In genomic region chr3:56459719-56460118, GRCh38 we compare ENCODE assay signal across 21 cellular contexts. TPM values are rescaled to one million over a fixed set of nuclear protein-coding genes. Genes with fewer than 3 reads are reported as not detected.
DNase-seq lines count a peak whose midpoint lies in the region; ATAC-seq lines count a peak whose summit lies in the region.
"Had no signal": no experiment of that assay in that cellular context is flagged by ENCODE, and none has a peak within 500 bp of the region (broad histone marks: within the 10 kb centered on the region; RNA-seq: fewer than 3 reads in every experiment).

No MANE protein-coding gene starts in this region.

- H3K27ac ChIP-seq in SJCRH30, result peak overlapping the region; percentile 69
- no peak overlapping the region for H3K27ac ChIP-seq in mesendoderm (ENCODE audit: low read depth, low read length)
- H3K27ac ChIP-seq: A549; BLaER1 treated with 17β-estradiol and CSF1 and Interleukin-3, amounts not matched to agents 10 nM and 100 nM had no signal

- in situ Hi-C loops in KBM-7 (cut with MboI; ENCODE audit: low pct_unique_long_range_greater_than_20kb, low sequenced_read_pairs), result no loop called here

- no peak overlapping the region for H2BK120ac ChIP-seq in mesendoderm (ENCODE audit: low read depth, low read length)

- no peak overlapping the region for H3K18ac ChIP-seq in mesendoderm (ENCODE audit: low read length)

- H3K9me3 Mint-ChIP-seq in activated naive CD4-positive, alpha-beta T cell treated with anti-CD3 and anti-CD28 coated beads, Interleukin-2, amount 50 U/mL, for 72 hours, result no peaks in the 10 kb centered on the region
- H3K9me3 Mint-ChIP-seq: CD4-positive, alpha-beta T cell; GM23338; H9 had no signal

- DNase-seq in SJCRH30 (peak in 1 of 2 experiments; percentile 9), astrocyte of the hippocampus (ENCODE audit: low read depth, low spot score) (peak; percentile 62), mesendoderm (peak; percentile 4), KBM-7 (no peak)
- DNase-seq in activated naive CD4-positive, alpha-beta T cell treated with anti-CD3 and anti-CD28 coated beads, Interleukin-2, amount 50 U/mL, for 72 hours (ENCODE audit: low spot score in 2 of 2), result no peak
- DNase-seq: 8988T; ACHN; AML-193; BE2C; CD4-positive, alpha-beta T cell; CD8-positive, alpha-beta memory T cell; DMS 273 treated with DMSO at 0.1 percent for 48 hours; DMS79 treated with DMSO at 0.1 percent for 48 hours; GF-D8; H9 had no signal

- H3K79me2 ChIP-seq in mesendoderm (ENCODE audit: control insufficient read depth, insufficient read depth, low read length), result peaks cover 3% of the 10 kb centered on the region

- H2BK5ac ChIP-seq in mesendoderm (ENCODE audit: low read length), result no peak overlapping the region

- no peak overlapping the region for H3K4me2 ChIP-seq in mesendoderm (ENCODE audit: low read length)
- H3K4me2 ChIP-seq: A549; BLaER1 treated with 17β-estradiol and CSF1 and Interleukin-3, amounts not matched to agents 10 nM and 100 nM had no signal

- H3K79me1 ChIP-seq in mesendoderm (ENCODE audit: low read length), result peaks cover 7% of the 10 kb centered on the region

- H4K5ac ChIP-seq in mesendoderm (ENCODE audit: low read length), result no peak overlapping the region

- WGBS in mesendoderm (ENCODE audit: extremely low coverage, insufficient coverage, low lambda C conversion rate), result no CpG with 5 or more reads among the region's 3 CpGs

- H2AK5ac ChIP-seq in mesendoderm (ENCODE audit: low read length), result no peak overlapping the region

- H3K27me3 ChIP-seq in SJCRH30 (no peaks in the 10 kb centered on the region), mesendoderm (ENCODE audit: insufficient read depth, low read length, poor library complexity) (no peaks in the 10 kb centered on the region)
- H3K27me3 ChIP-seq: BE2C; BLaER1 treated with 17β-estradiol and CSF1 and Interleukin-3, amounts not matched to agents 10 nM and 100 nM had no signal

- no peak overlapping the region for H3K4ac ChIP-seq in mesendoderm (ENCODE audit: low read depth, low read length)

- H3K4me3 ChIP-seq in SJCRH30 (no peak overlapping the region), mesendoderm (ENCODE audit: low read length) (no peak overlapping the region)
- H3K4me3 ChIP-seq: A549; BLaER1 treated with 17β-estradiol and CSF1 and Interleukin-3, amounts not matched to agents 10 nM and 100 nM; GM23338 had no signal

- H3K23ac ChIP-seq in mesendoderm (ENCODE audit: low read length), result no peak overlapping the region

- H2BK15ac ChIP-seq in mesendoderm (replicated peaks; ENCODE audit: low read depth), result no peak overlapping the region

- H3K9me3 ChIP-seq in SJCRH30 (replicated peaks), result no peaks in the 10 kb centered on the region
- H3K9me3 ChIP-seq: A549; BE2C; BLaER1 treated with 17β-estradiol and CSF1 and Interleukin-3, amounts not matched to agents 10 nM and 100 nM had no signal

- H3K9ac ChIP-seq in mesendoderm (ENCODE audit: low read length), result no peak overlapping the region
- H3K9ac ChIP-seq: BLaER1 treated with 17β-estradiol and CSF1 and Interleukin-3, amounts not matched to agents 10 nM and 100 nM had no signal

- peaks cover 29% of the 10 kb centered on the region for H3K4me1 ChIP-seq in SJCRH30
- H3K4me1 ChIP-seq in mesendoderm (ENCODE audit: control insufficient read depth, low read depth, low read length), result peaks cover 6% of the 10 kb centered on the region
- H3K4me1 ChIP-seq: A549; BE2C; BLaER1 treated with 17β-estradiol and CSF1 and Interleukin-3, amounts not matched to agents 10 nM and 100 nM had no signal

- no peaks in the 10 kb centered on the region for H3K36me3 Mint-ChIP-seq in activated naive CD4-positive, alpha-beta T cell treated with anti-CD3 and anti-CD28 coated beads, Interleukin-2, amount 50 U/mL, for 72 hours
- H3K36me3 Mint-ChIP-seq: CD14-positive monocyte; CD8-positive, alpha-beta memory T cell had no signal

- ATAC-seq in activated naive CD4-positive, alpha-beta T cell treated with anti-CD3 and anti-CD28 coated beads, Interleukin-2, amount 50 U/mL, for 72 hours, result no peak
- no peak for ATAC-seq in HG03460 (IDR thresholded peaks at IDR 0.05; ENCODE audit: unreplicated experiment)
- ATAC-seq: A549, GM23338, HCT116 had no signal

- H3K56ac ChIP-seq in mesendoderm (ENCODE audit: low read length), result no peak overlapping the region

- H3K27ac Mint-ChIP-seq in activated naive CD4-positive, alpha-beta T cell treated with anti-CD3 and anti-CD28 coated beads, Interleukin-2, amount 50 U/mL, for 72 hours, result no peak overlapping the region
- H3K27ac Mint-ChIP-seq: CD14-positive monocyte; CD4-positive, alpha-beta T cell; CD8-positive, alpha-beta memory T cell; GM23338; H9 had no signal

- H3K36me3 ChIP-seq in SJCRH30 (no peaks in the 10 kb centered on the region), mesendoderm (ENCODE audit: control insufficient read depth, insufficient read depth, low read length) (no peaks in the 10 kb centered on the region)
- H3K36me3 ChIP-seq: BE2C; BLaER1 treated with 17β-estradiol and CSF1 and Interleukin-3, amounts not matched to agents 10 nM and 100 nM had no signal

- H4K8ac ChIP-seq in mesendoderm (ENCODE audit: low read depth, low read length), result no peak overlapping the region

RNA-seq across cellular contexts. Expression of gene ERC2, which starts 8.5 kb away (rescaled TPM):
- total RNA-seq in SJCRH30 (2014; rRNA removed; shearing (Covaris generic)), result 6.3 and 9.3 TPM in 2 replicates
- 8.7 TPM for polyA plus RNA-seq in mesendoderm (2013, experiment 1 of 2)
- 8.2 TPM for polyA plus RNA-seq in mesendoderm (2013, experiment 2 of 2)
- under 1 TPM in 1 of 2 donors, not detected in 1; 0.58 TPM for total RNA-seq in activated naive CD4-positive, alpha-beta T cell treated with anti-CD3 and anti-CD28 coated beads, Interleukin-2, amount 50 U/mL, for 72 hours
- total RNA-seq: CD4-positive, alpha-beta T cell; CD8-positive, alpha-beta memory T cell had no signal
- polyA plus RNA-seq: CD14-positive monocyte; CD8-positive, alpha-beta memory T cell had no signal

Comparison
In these comparisons a context has a peak if more than half of its experiments do, and no peak if none do; other contexts are left out.
1. DNase-seq: peak in astrocyte of the hippocampus (single experiment) and mesendoderm (single experiment); none in activated naive CD4-positive, alpha-beta T cell treated with anti-CD3 and anti-CD28 coated beads, Interleukin-2, amount 50 U/mL, for 72 hours (0 of 2) and KBM-7 (single experiment).